Comparison of ENCODE assay signal across 14 cellular contexts in genomic region chr16:23257682-23258081, GRCh38. TPM values are rescaled to one million over a fixed set of nuclear protein-coding genes. Genes with fewer than 3 reads are reported as not detected.
"Had no signal": no experiment of that assay in that cellular context is flagged by ENCODE, and none has a peak within 500 bp of the region (broad histone marks: within the 10 kb centered on the region; RNA-seq: fewer than 3 reads in every experiment).

No MANE protein-coding gene starts in this region.

- H3K27ac ChIP-seq: adrenal gland, parathyroid adenoma, thyroid gland had no signal

- H3K36me3 ChIP-seq: adrenal gland, thyroid gland had no signal

- H3K27me3 ChIP-seq: adrenal gland, thyroid gland had no signal

- H3K79me2 ChIP-seq: parathyroid adenoma had no signal

- H3K9me3 ChIP-seq: adrenal gland, thyroid gland had no signal

- DNase-seq: activated B cell treated with CpG ODN at 0.5 μM for 24 hours; activated CD4-positive, alpha-beta T cell treated with anti-CD3 and anti-CD28 coated beads, Interleukin-2, amount 10 ng/mL, durations not matched to agents 24 days and 14 days; activated naive CD4-positive, alpha-beta T cell treated with anti-CD3 and anti-CD28 coated beads, Interleukin-2, amount 10 ng/mL, durations not matched to agents 7 days and 5 days; adrenal gland; central memory CD4-positive, alpha-beta T cell; effector memory CD8-positive, alpha-beta T cell; erythroblast; thyroid gland had no signal

- ATAC-seq: activated T-helper 17 cell treated with anti-CD3 and anti-CD28 coated beads, Interleukin-2, amount 50 U/mL, for 72 hours; effector memory CD8-positive, alpha-beta T cell; SK-N-SH treated with all-trans-retinoic acid at 6 μM for 48 hours had no signal

- H3K9ac ChIP-seq: parathyroid adenoma had no signal

- H3K4me1 ChIP-seq: adrenal gland, parathyroid adenoma, thyroid gland had no signal

- H3K4me3 ChIP-seq: adrenal gland, thyroid gland had no signal

- H2AFZ ChIP-seq: parathyroid adenoma had no signal

RNA-seq across cellular contexts. Expression of gene SCNN1B, which starts 44.4 kb away (rescaled TPM):
- total RNA-seq: activated B cell treated with CpG ODN at 0.5 μM for 24 hours; activated CD4-positive, alpha-beta T cell treated with anti-CD3 and anti-CD28 coated beads, Interleukin-2, amount 10 ng/mL, durations not matched to agents 24 days and 14 days; activated T-helper 17 cell treated with anti-CD3 and anti-CD28 coated beads, Interleukin-2, amount 50 U/mL, for 72 hours; fibroblast of villous mesenchyme; mesothelial cell of epicardium; renal cortical epithelial cell had no signal
